In genomic region chr19:11005521-11005920, GRCh38 we compare ENCODE assay signal across 23 cellular contexts. TPM values are rescaled to one million over a fixed set of nuclear protein-coding genes. Genes with fewer than 3 reads are reported as not detected.
DNase-seq lines count a peak whose midpoint lies in the region; ATAC-seq and TF ChIP-seq lines count a peak whose summit lies in the region.
"Had no signal": no experiment of that assay in that cellular context is flagged by ENCODE, and none has a peak within 500 bp of the region (broad histone marks: within the 10 kb centered on the region; RNA-seq: fewer than 3 reads in every experiment).

No MANE protein-coding gene starts in this region.

- H3K27me3 ChIP-seq in neuronal stem cell (ENCODE audit: control insufficient read depth in 3 of 3, insufficient read depth in 3 of 3, low read depth in 1 of 3, low read length in 3 of 3) (no peaks in the 10 kb centered on the region), HAP-1 (ENCODE audit: low read depth) (no peaks in the 10 kb centered on the region)
- H3K27me3 ChIP-seq: BLaER1 treated with 17β-estradiol and CSF1 and Interleukin-3, amounts not matched to agents 10 nM and 100 nM; SJCRH30 had no signal

- no peak overlapping the region for H2BK120ac ChIP-seq in neuronal stem cell (ENCODE audit: low read depth, low read length)

- peak overlapping the region in 1 of 2 donors; percentile 11 for H3K27ac Mint-ChIP-seq in natural killer cell treated with Interleukin-12 subunit alpha and Interleukin-12 subunit beta and Interleukin-15 and Interleukin-18, amount 100 ng/mL, for 72 hours
- H3K27ac Mint-ChIP-seq in natural killer cell (no peak overlapping the region), immature natural killer cell (peak overlapping the region in 1 of 6 donors; percentile 45)

- peaks cover 5% of the 10 kb centered on the region for H3K36me3 Mint-ChIP-seq in natural killer cell treated with Interleukin-12 subunit alpha and Interleukin-12 subunit beta and Interleukin-15 and Interleukin-18, amount 100 ng/mL, for 72 hours
- H3K36me3 Mint-ChIP-seq in natural killer cell (no peaks in the 10 kb centered on the region), immature natural killer cell (peaks cover 16 to 34% (median 21%) of the 10 kb centered on the region in 3 donors)

- H3K4me1 ChIP-seq in neuronal stem cell (ENCODE audit: control insufficient read depth in 2 of 2, insufficient read depth in 1 of 2, low read depth in 1 of 2, low read length in 2 of 2) (no peaks in the 10 kb centered on the region), HAP-1 (no peaks in the 10 kb centered on the region)
- H3K4me1 ChIP-seq: SJCRH30 had no signal

- TF ChIP-seq CTCF in natural killer cell (IDR thresholded peaks at IDR 0.05): no peak

- peaks cover 8% of the 10 kb centered on the region for H3K79me1 ChIP-seq in neuronal stem cell (ENCODE audit: low read depth, low read length)

- no peak overlapping the region for H4K91ac ChIP-seq in neuronal stem cell (ENCODE audit: low read depth, low read length, poor library complexity)

- H4K8ac ChIP-seq in neuronal stem cell (ENCODE audit: low read depth, low read length): no peak overlapping the region

- ATAC-seq in natural killer cell treated with Interleukin-12 subunit alpha and Interleukin-12 subunit beta and Interleukin-15 and Interleukin-18, amount 100 ng/mL, for 72 hours: no peak
- no peak for ATAC-seq in natural killer cell
- ATAC-seq: HepG2 had no signal

- no peak overlapping the region for H3K18ac ChIP-seq in neuronal stem cell (ENCODE audit: low read length)

- H3K9ac ChIP-seq in neuronal stem cell (ENCODE audit: low read depth, low read length, poor library complexity): no peak overlapping the region
- H3K9ac ChIP-seq: BLaER1 treated with 17β-estradiol and CSF1 and Interleukin-3, amounts not matched to agents 10 nM and 100 nM; KMS-11 had no signal

- no peak overlapping the region for H2BK12ac ChIP-seq in neuronal stem cell (ENCODE audit: low read length)

- in situ Hi-C loops in HAP-1 (cut with MboI; ENCODE audit: low sequenced_read_pairs): loop anchor here (25.0 kb wide), 1 partner anchor 843 kb away; no protein-coding TSS in a partner anchor

- no peak overlapping the region for H2AFZ ChIP-seq in neuronal stem cell (ENCODE audit: low read length)

- H3K4me3 ChIP-seq in neuronal stem cell (ENCODE audit: low read length in 2 of 2): no peak overlapping the region
- no peak overlapping the region for H3K4me3 ChIP-seq in HAP-1
- H3K4me3 ChIP-seq: BLaER1 treated with 17β-estradiol and CSF1 and Interleukin-3, amounts not matched to agents 10 nM and 100 nM; SJCRH30 had no signal

- no peak overlapping the region for H3K4me3 Mint-ChIP-seq in natural killer cell treated with Interleukin-12 subunit alpha and Interleukin-12 subunit beta and Interleukin-15 and Interleukin-18, amount 100 ng/mL, for 72 hours
- no peak overlapping the region for H3K4me3 Mint-ChIP-seq in natural killer cell
- no peak overlapping the region for H3K4me3 Mint-ChIP-seq in immature natural killer cell

- H3K4me1 Mint-ChIP-seq in natural killer cell treated with Interleukin-12 subunit alpha and Interleukin-12 subunit beta and Interleukin-15 and Interleukin-18, amount 100 ng/mL, for 72 hours (ENCODE audit: low read depth in 2 of 2): no peaks in the 10 kb centered on the region
- H3K4me1 Mint-ChIP-seq in natural killer cell (no peaks in the 10 kb centered on the region), immature natural killer cell (no peaks in the 10 kb centered on the region)

- no peak overlapping the region for H3K27ac ChIP-seq in neuronal stem cell (replicated peaks; ENCODE audit: low read length)
- H3K27ac ChIP-seq: KMS-11, SJCRH30 had no signal

- H3K4me2 ChIP-seq in neuronal stem cell (ENCODE audit: insufficient read depth, low read length, poor library complexity, severe bottlenecking): no peak overlapping the region
- H3K4me2 ChIP-seq: BLaER1 treated with 17β-estradiol and CSF1 and Interleukin-3, amounts not matched to agents 10 nM and 100 nM; KMS-11 had no signal

- no peak overlapping the region for H3K4ac ChIP-seq in neuronal stem cell (ENCODE audit: low read length)

- WGBS in neuronal stem cell (ENCODE audit: extremely low coverage in 2 of 2, insufficient read length in 2 of 2, insufficient replicate concordance in 1 of 2), 2 donors: no CpG with 5 or more reads among the region's 5 CpGs

- no peak overlapping the region for H2BK5ac ChIP-seq in neuronal stem cell (ENCODE audit: low read length)

- no peak overlapping the region for H3K23ac ChIP-seq in neuronal stem cell (ENCODE audit: low read depth, low read length, poor library complexity)

- no peaks in the 10 kb centered on the region for H3K9me3 Mint-ChIP-seq in natural killer cell treated with Interleukin-12 subunit alpha and Interleukin-12 subunit beta and Interleukin-15 and Interleukin-18, amount 100 ng/mL, for 72 hours
- H3K9me3 Mint-ChIP-seq in natural killer cell (no peaks in the 10 kb centered on the region), immature natural killer cell (no peaks in the 10 kb centered on the region)

- intact Hi-C loops in natural killer cell (cut with micrococcal nuclease): no loop called here

- peaks cover 0 to 2% of the 10 kb centered on the region in 2 donors for H3K9me3 ChIP-seq in neuronal stem cell (replicated peaks in 1 of 2; ENCODE audit: control insufficient read depth in 2 of 2, insufficient read depth in 1 of 2, low read depth in 1 of 2, low read length in 2 of 2)
- no peaks in the 10 kb centered on the region for H3K9me3 ChIP-seq in HAP-1
- H3K9me3 ChIP-seq: BLaER1 treated with 17β-estradiol and CSF1 and Interleukin-3, amounts not matched to agents 10 nM and 100 nM; SJCRH30 had no signal

- H3K27me3 Mint-ChIP-seq in natural killer cell treated with Interleukin-12 subunit alpha and Interleukin-12 subunit beta and Interleukin-15 and Interleukin-18, amount 100 ng/mL, for 72 hours: no peaks in the 10 kb centered on the region
- H3K27me3 Mint-ChIP-seq in natural killer cell (ENCODE audit: low read depth in 2 of 2): no peaks in the 10 kb centered on the region
- H3K27me3 Mint-ChIP-seq in immature natural killer cell (ENCODE audit: low read depth in 3 of 3): no peaks in the 10 kb centered on the region

- no peak overlapping the region for H3K14ac ChIP-seq in neuronal stem cell (ENCODE audit: low read length)

- H3K36me3 ChIP-seq in neuronal stem cell (replicated peaks in 1 of 2; ENCODE audit: control insufficient read depth in 2 of 2, insufficient read depth in 2 of 2, low read length in 2 of 2) (peaks cover 43 to 96% of the 10 kb centered on the region in 2 donors), HAP-1 (replicated peaks) (peaks cover 72% of the 10 kb centered on the region)

- no peak overlapping the region for H2BK15ac ChIP-seq in neuronal stem cell (ENCODE audit: low read length)

- no peak overlapping the region for H2AK5ac ChIP-seq in neuronal stem cell (ENCODE audit: low read depth, low read length)

- DNase-seq in natural killer cell treated with Interleukin-12 subunit alpha and Interleukin-12 subunit beta and Interleukin-15 and Interleukin-18, amount 100 ng/mL, for 72 hours (ENCODE audit: low spot score): peak; percentile 13
- DNase-seq in natural killer cell (no peak), MV-4-11 (lab: John Stamatoyannopoulos, UW) (peak; percentile 56), islet precursor cell (peak; percentile 26), neuronal stem cell (ENCODE audit: low spot score) (no peak), HAP-1 (ENCODE audit: low spot score in 2 of 2) (no peak), immature natural killer cell (no peak), NCI-H69 (lab: John Stamatoyannopoulos, UW) (no peak)
- DNase-seq: COR-L47, DMS153, EL, NCI-H1105, NCI-H1694, NCI-H2107, NCI-H345, NCI-H526 treated with DMSO at 0.1 percent for 48 hours, OCI-M1, RPMI8226, SJCRH30, SW 1271 had no signal

RNA-seq across cellular contexts. Expression of gene SMARCA4, which starts 44.7 kb away (rescaled TPM):
- 100 to 1,000 TPM; 118 to 175 TPM for total RNA-seq in natural killer cell treated with Interleukin-12 subunit alpha and Interleukin-12 subunit beta and Interleukin-15 and Interleukin-18, amount 100 ng/mL, for 72 hours
- total RNA-seq in natural killer cell: 10 to 100 TPM; 85.4 to 96.1 (median 93.6) TPM
- 168 TPM for polyA plus RNA-seq in neuronal stem cell (2013, experiment 1 of 2)
- polyA plus RNA-seq in neuronal stem cell (2013, experiment 2 of 2): 160 TPM
- polyA plus RNA-seq in immature natural killer cell: 10 to 100 TPM in 1 of 3 donors, 1 to 10 TPM in 2; 1.7 to 23.8 (median 6.6) TPM

Comparison
In these comparisons a context has a peak if more than half of its experiments do, and no peak if none do; other contexts are left out.
1. DNase-seq: peak in natural killer cell treated with Interleukin-12 subunit alpha and Interleukin-12 subunit beta and Interleukin-15 and Interleukin-18, amount 100 ng/mL, for 72 hours (single experiment), MV-4-11 (single experiment) and islet precursor cell (single experiment); none in natural killer cell (single experiment), neuronal stem cell (single experiment), HAP-1 (0 of 2), immature natural killer cell (0 of 3) and NCI-H69 (single experiment).